26 cellular contexts compared by ENCODE assay signal in genomic region chr2:98295275-98295674, GRCh38. TPM values are rescaled to one million over a fixed set of nuclear protein-coding genes. Genes with fewer than 3 reads are reported as not detected.
DNase-seq lines count a peak whose midpoint lies in the region; ATAC-seq, FAIRE-seq and TF ChIP-seq lines count a peak whose summit lies in the region.
"Had no signal": no experiment of that assay in that cellular context is flagged by ENCODE, and none has a peak within 500 bp of the region (broad histone marks: within the 10 kb centered on the region; RNA-seq: fewer than 3 reads in every experiment).

No MANE protein-coding gene starts in this region.

- intact Hi-C loops in sciatic nerve (cut with DNase I), result no loop called here

- TF ChIP-seq POLR2A in H54 (IDR thresholded peaks at IDR 0.05; ENCODE audit: low read depth, low read length), result no peak

- H3K9me3 ChIP-seq in lung (ENCODE audit: control insufficient read depth in 2 of 2, insufficient read depth in 1 of 2, low read length in 1 of 2), result no peaks in the 10 kb centered on the region

- ATAC-seq in GM23338 (no peak), lung (ENCODE audit: insufficient read depth, low FRiP score) (no peak), sciatic nerve (peak; percentile 39)

- H3K9me3 Mint-ChIP-seq in GM23338, result peaks cover 5% of the 10 kb centered on the region; the same call in 2 of the 3 replicates
- H3K9me3 Mint-ChIP-seq: HFFc6 had no signal

- no peak overlapping the region for H3K4me3 ChIP-seq in GM23338
- H3K4me3 ChIP-seq in lung, result no peak overlapping the region
- H3K4me3 ChIP-seq: A549; BLaER1 treated with 17β-estradiol and CSF1 and Interleukin-3, amounts not matched to agents 10 nM and 100 nM had no signal

- H3K9me2 ChIP-seq in GM23338 (ENCODE audit: insufficient read depth), result no peaks in the 10 kb centered on the region

- no peaks in the 10 kb centered on the region for H3K36me3 Mint-ChIP-seq in GM23338 (ENCODE audit: low read depth)

- no peak for TF ChIP-seq CTCF in GM23338 (conservative IDR thresholded peaks at IDR 0.05; ENCODE audit: low read depth in 2 of 2)
- TF ChIP-seq CTCF in lung (IDR thresholded peaks at IDR 0.05; ENCODE audit: control extremely low read depth, extremely low read depth), result no peak

- no peak overlapping the region for H3K27ac Mint-ChIP-seq in GM23338
- H3K27ac Mint-ChIP-seq: CD8-positive, alpha-beta memory T cell; HFFc6 had no signal

- peak overlapping the region; percentile 84; the same call in 1 of the 2 replicates for H2AFZ ChIP-seq in GM23338

- 75 to 77% methylated on average over 5 of the region's 5 CpGs for WGBS in lung, 2 donors

- H3K4me1 ChIP-seq in GM23338 (ENCODE audit: insufficient read depth) (no peaks in the 10 kb centered on the region), lung (ENCODE audit: control insufficient read depth in 2 of 2, insufficient read depth in 2 of 2, low read length in 2 of 2) (peaks cover 0 to 1% of the 10 kb centered on the region in 2 donors)
- H3K4me1 ChIP-seq: A549 had no signal

- DNase-seq in GM23338 (ENCODE audit: low spot score), result no peak
- peak; percentile 32 to 69 for DNase-seq in dermis microvascular lymphatic vessel endothelial cell (ENCODE audit: low read depth in 2 of 2)
- DNase-seq in lung (ENCODE audit: low spot score), result peak; percentile 17
- DNase-seq in sciatic nerve (ENCODE audit: low spot score), result no peak
- DNase-seq in H54 (ENCODE audit: insufficient read length, low spot score), result no peak
- no peak for DNase-seq in germinal center (ENCODE audit: low spot score)
- DNase-seq in NCI-H2029 (lab: John Stamatoyannopoulos, UW), result no peak
- DNase-seq: CD8-positive, alpha-beta memory T cell; DMS79; H7; HFFc6; MM.1S; NCI-H1092; NCI-H1436 treated with DMSO at 0.1 percent for 48 hours; NCI-H2029 treated with DMSO at 0.1 percent for 48 hours; NCI-H2171; NCI-H446; NCI-H526 treated with DMSO at 0.1 percent for 48 hours; Right ventricle myocardium superior had no signal

- no peaks in the 10 kb centered on the region for H3K79me2 ChIP-seq in GM23338 (replicated peaks; ENCODE audit: insufficient read depth)

- H3K36me3 ChIP-seq in GM23338 (ENCODE audit: insufficient read depth) (no peaks in the 10 kb centered on the region), lung (ENCODE audit: control insufficient read depth in 2 of 2, insufficient read depth in 2 of 2, low read length in 2 of 2) (no peaks in the 10 kb centered on the region)
- H3K36me3 ChIP-seq: BLaER1 treated with 17β-estradiol and CSF1 and Interleukin-3, amounts not matched to agents 10 nM and 100 nM had no signal

- H3K27ac ChIP-seq in GM23338 (ENCODE audit: low read depth) (no peak overlapping the region), lung (ENCODE audit: low read depth in 1 of 2, low read length in 1 of 2) (no peak overlapping the region)
- H3K27ac ChIP-seq: A549; BLaER1 treated with 17β-estradiol and CSF1 and Interleukin-3, amounts not matched to agents 10 nM and 100 nM; HL-60 had no signal

- H3K27me3 Mint-ChIP-seq in GM23338 (ENCODE audit: insufficient read depth, low read depth, poor library complexity), result peaks cover 5% of the 10 kb centered on the region

- no peaks in the 10 kb centered on the region for H4K20me1 ChIP-seq in GM23338 (replicated peaks; ENCODE audit: insufficient read depth)
- H4K20me1 ChIP-seq: BLaER1 treated with 17β-estradiol and CSF1 and Interleukin-3, amounts not matched to agents 10 nM and 100 nM had no signal

- FAIRE-seq in H54 (lab: Jason Lieb, UNC), result no peak
- FAIRE-seq: A549, GM12892, GM18507, RCC 7860 had no signal

- no peak overlapping the region for H3K4me3 Mint-ChIP-seq in GM23338
- H3K4me3 Mint-ChIP-seq: CD8-positive, alpha-beta memory T cell; HFFc6 had no signal

- H3K4me1 Mint-ChIP-seq in GM23338, result peaks cover 6% of the 10 kb centered on the region; the same call in 2 of the 3 replicates
- H3K4me1 Mint-ChIP-seq: CD8-positive, alpha-beta memory T cell had no signal

- no peaks in the 10 kb centered on the region for H3K27me3 ChIP-seq in GM23338 (ENCODE audit: insufficient read depth)
- no peaks in the 10 kb centered on the region for H3K27me3 ChIP-seq in lung (ENCODE audit: control insufficient read depth, insufficient read depth)
- H3K27me3 ChIP-seq: BLaER1 treated with 17β-estradiol and CSF1 and Interleukin-3, amounts not matched to agents 10 nM and 100 nM had no signal

- no peaks in the 10 kb centered on the region for H3F3A ChIP-seq in GM23338 (replicated peaks; ENCODE audit: low read depth)

- no peak overlapping the region for H3K4me2 ChIP-seq in GM23338
- H3K4me2 ChIP-seq: A549 had no signal

TF ChIP-seq in GM23338, 12 proteins besides CTCF, POLR2A, EP300 and RAD21 (continues in another document):
- TF ChIP-seq EZH2 (IDR thresholded peaks at IDR 0.05; ENCODE audit: low read depth, unreplicated experiment) (no peak), ZNF462 (CRISPR knock-in tag; IDR thresholded peaks at IDR 0.05) (no peak), EZH2phosphoT487 (IDR thresholded peaks at IDR 0.05; ENCODE audit: unreplicated experiment) (no peak), ETS1 (IDR thresholded peaks at IDR 0.05) (no peak)

RNA-seq across cellular contexts. Expression of gene CNGA3, which starts 51.0 kb away (rescaled TPM):
- total RNA-seq in GM23338 (2014; rRNA removed; shearing (Covaris generic)), result not detected in 2 replicates
- polyA plus RNA-seq in GM23338 (2016; fragmentation: Nextera tagmentation; extraction: Ambion mirVana), result not detected in 2 replicates
- total RNA-seq in dermis microvascular lymphatic vessel endothelial cell, result under 0.01 TPM in 1 of 2 replicates, not detected in the other
- total RNA-seq in lung, result under 1 TPM; 0.23 to 0.40 TPM
- under 1 TPM; 0.06 to 0.13 TPM for polyA plus RNA-seq in lung
- not detected for total RNA-seq in sciatic nerve
- total RNA-seq: CD8-positive, alpha-beta memory T cell; HT1080; Right ventricle myocardium superior had no signal
- polyA plus RNA-seq: A549; CD8-positive, alpha-beta memory T cell had no signal

Comparison
In these comparisons a context has a peak if more than half of its experiments do, and no peak if none do; other contexts are left out.
1. DNase-seq: peak in dermis microvascular lymphatic vessel endothelial cell (2 of 2) and lung (single experiment); none in GM23338 (single experiment), sciatic nerve (single experiment), H54 (single experiment), germinal center (single experiment) and NCI-H2029 (single experiment).